ENCODE assay signal across 25 cellular contexts in the genomic region with DNA sequence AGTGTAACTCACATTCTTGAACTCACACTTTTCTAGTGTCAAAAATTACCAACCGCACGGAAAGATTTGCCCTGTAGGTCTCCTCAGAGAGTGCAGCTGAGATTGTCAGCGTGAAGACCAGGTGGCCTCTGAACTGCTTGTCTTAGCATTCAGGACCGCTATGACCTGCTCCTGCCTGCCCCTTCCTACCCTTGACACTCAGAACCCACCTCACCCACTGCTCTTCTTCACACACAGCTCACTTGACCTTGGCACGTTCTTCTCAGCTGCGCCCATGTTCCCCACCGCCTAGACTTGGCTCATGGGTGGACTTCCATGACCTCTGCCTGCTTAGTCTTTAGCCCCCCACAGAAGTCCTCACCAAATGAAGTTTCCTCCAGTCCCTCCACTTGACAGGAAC.
DNase-seq lines count a peak whose midpoint lies in the region; ATAC-seq and TF ChIP-seq lines count a peak whose summit lies in the region.
"Had no signal": no experiment of that assay in that cellular context is flagged by ENCODE, and none has a peak within 500 bp of the region (broad histone marks: within the 10 kb centered on the region; RNA-seq: fewer than 3 reads in every experiment).

No MANE protein-coding gene starts in this region.

- no peak for DNase-seq in H9
- DNase-seq in PC-9: no peak
- no peak for DNase-seq in iPS DF 6.9 (ENCODE audit: low read depth, low spot score)
- no peak for DNase-seq in type B pancreatic cell (ENCODE audit: extremely low spot score, unreplicated experiment)
- no peak for DNase-seq in UCSD-AML1 (lab: John Stamatoyannopoulos, UW; ENCODE audit: unreplicated experiment)
- DNase-seq in NCI-H345 (lab: John Stamatoyannopoulos, UW): no peak
- DNase-seq: CD4-positive, alpha-beta T cell; COR-L47; DMS 273 treated with DMSO at 0.1 percent for 48 hours; DND-41; GM23248; MM.1S; NCI-H1048; NCI-H1417 treated with DMSO at 0.1 percent for 48 hours; NCI-H187 treated with DMSO at 0.1 percent for 48 hours; NCI-H2227 treated with DMSO at 0.1 percent for 48 hours; NCI-H510A treated with DMSO at 0.1 percent for 48 hours; NCI-H748 treated with DMSO at 0.1 percent for 48 hours; SHP77 treated with DMSO at 0.1 percent for 48 hours had no signal

- H3K27me3 Mint-ChIP-seq in H9 (ENCODE audit: low read depth): peaks cover 12% of the 10 kb centered on the region
- H3K27me3 Mint-ChIP-seq in type B pancreatic cell: no peaks in the 10 kb centered on the region
- H3K27me3 Mint-ChIP-seq: CD4-positive, alpha-beta T cell had no signal

- H4K91ac ChIP-seq in H9 (ENCODE audit: insufficient read length, low read depth, low read length): no peak overlapping the region

- no peak for TF ChIP-seq CTCF in H9 (conservative IDR thresholded peaks at IDR 0.05)
- no peak for TF ChIP-seq CTCF in PC-9 (conservative IDR thresholded peaks at IDR 0.05)
- no peak for TF ChIP-seq CTCF in type B pancreatic cell (conservative IDR thresholded peaks at IDR 0.05)

- H3K27ac ChIP-seq in H9 (ENCODE audit: insufficient read length, low read depth, low read length) (peak overlapping the region; percentile 53), PC-9 (peak overlapping the region; percentile 63), iPS DF 6.9 (ENCODE audit: low read length) (peak overlapping the region; percentile 15)
- H3K27ac ChIP-seq: BLaER1, GM23248, RWPE1, SK-N-MC had no signal

- peak overlapping the region; percentile 61 for H3K18ac ChIP-seq in H9 (ENCODE audit: insufficient read length, low read depth, low read length)

- H3K36me3 Mint-ChIP-seq in H9 (ENCODE audit: insufficient read depth in 1 of 3, low read depth in 3 of 3): peaks cover 0 to 2% (median 0%) of the 10 kb centered on the region in 3 experiments; a peak in 2 of 7 replicates
- peaks cover 3% of the 10 kb centered on the region for H3K36me3 Mint-ChIP-seq in type B pancreatic cell

- H2BK5ac ChIP-seq in H9 (ENCODE audit: insufficient read length, low read length): peak overlapping the region; percentile 77

- H3K36me3 ChIP-seq in PC-9 (ENCODE audit: low read depth): no peaks in the 10 kb centered on the region
- no peaks in the 10 kb centered on the region for H3K36me3 ChIP-seq in iPS DF 6.9 (ENCODE audit: control insufficient read depth, insufficient read depth, low read length)
- H3K36me3 ChIP-seq: BLaER1 had no signal

- H3K4me3 Mint-ChIP-seq in H9 (peak overlapping the region in 1 of 2 experiments; percentile 10; a peak in 1 of 5 replicates), type B pancreatic cell (no peak overlapping the region)
- H3K4me3 Mint-ChIP-seq: CD4-positive, alpha-beta T cell had no signal

- intact Hi-C loops in PC-9 (cut with micrococcal nuclease; ENCODE audit: unreplicated experiment): no loop called here

- no peaks in the 10 kb centered on the region; the same call in 1 of the 2 replicates for H3K27me3 ChIP-seq in H9 (ENCODE audit: insufficient read depth, low read length)
- no peaks in the 10 kb centered on the region for H3K27me3 ChIP-seq in PC-9 (ENCODE audit: insufficient read depth, low read depth)
- H3K27me3 ChIP-seq in iPS DF 6.9 (ENCODE audit: control insufficient read depth, insufficient read depth, low read length): no peaks in the 10 kb centered on the region
- H3K27me3 ChIP-seq: BLaER1 had no signal

- H2AFZ ChIP-seq in H9 (ENCODE audit: low read length): no peak overlapping the region
- H2AFZ ChIP-seq in PC-9: no peak overlapping the region
- H2AFZ ChIP-seq: GM23248 had no signal

- H2AK5ac ChIP-seq in H9 (ENCODE audit: insufficient read length, low read length): no peak overlapping the region

- H3K9me3 Mint-ChIP-seq in H9 (no peaks in the 10 kb centered on the region), type B pancreatic cell (peaks cover 13% of the 10 kb centered on the region)
- H3K9me3 Mint-ChIP-seq: CD4-positive, alpha-beta T cell had no signal

- CTCF ChIA-PET in PC-9 (lab: Charles Lee): no interaction called here

- no peak overlapping the region for H2BK20ac ChIP-seq in H9 (ENCODE audit: low read depth, low read length, poor library complexity, severe bottlenecking)

- H3K4me1 ChIP-seq in H9 (ENCODE audit: insufficient read depth, low read length): peaks cover 55% of the 10 kb centered on the region
- peaks cover 59% of the 10 kb centered on the region for H3K4me1 ChIP-seq in PC-9 (replicated peaks; ENCODE audit: insufficient read depth)
- peaks cover 37% of the 10 kb centered on the region for H3K4me1 ChIP-seq in iPS DF 6.9 (ENCODE audit: control insufficient read depth, insufficient read depth, low read length)
- H3K4me1 ChIP-seq: BLaER1 had no signal

- no peak overlapping the region for H3T11ph ChIP-seq in H9 (ENCODE audit: low read length)

- H3K4me3 ChIP-seq in PC-9: no peak overlapping the region
- H3K4me3 ChIP-seq in iPS DF 6.9 (ENCODE audit: low read length): no peak overlapping the region
- H3K4me3 ChIP-seq: BLaER1, GM12878, GM23248, SK-N-MC had no signal

- H3K23me2 ChIP-seq in H9 (ENCODE audit: insufficient read length, low read depth, low read length, poor library complexity, severe bottlenecking): no peaks in the 10 kb centered on the region

- POLR2A ChIA-PET in PC-9 (lab: Charles Lee; ENCODE audit: unreplicated experiment): no interaction called here

- H3K9me3 ChIP-seq in H9 (ENCODE audit: control insufficient read depth, low read depth, low read length) (no peaks in the 10 kb centered on the region), PC-9 (ENCODE audit: insufficient read depth, low read depth) (no peaks in the 10 kb centered on the region), iPS DF 6.9 (ENCODE audit: control insufficient read depth, insufficient read depth, low read length) (no peaks in the 10 kb centered on the region)
- H3K9me3 ChIP-seq: BLaER1 had no signal

- H3K9me2 ChIP-seq in PC-9 (ENCODE audit: insufficient read depth): no peaks in the 10 kb centered on the region

- H3K27ac Mint-ChIP-seq in H9: peak overlapping the region; percentile 95 to 99 (median 98)
- H3K27ac Mint-ChIP-seq in type B pancreatic cell: peak overlapping the region; percentile 7
- H3K27ac Mint-ChIP-seq: CD4-positive, alpha-beta T cell had no signal

- no peak overlapping the region for H4K5ac ChIP-seq in H9 (ENCODE audit: insufficient read length, low read depth, low read length)

- H3K23ac ChIP-seq in H9 (ENCODE audit: insufficient read length, low read depth, low read length): no peak overlapping the region

- BruUV-seq in PC-9 (replicated peaks; lab: Mats Ljungman, UMichigan): no TSS peak

- no peak for ATAC-seq in GM18498 (IDR thresholded peaks at IDR 0.05; ENCODE audit: unreplicated experiment)
- ATAC-seq: GM12878, HCT116 had no signal

- no CpG with 5 or more reads among the region's 7 CpGs for WGBS in H9 (ENCODE audit: extremely low coverage, insufficient read length, low lambda C conversion rate)
- no CpG with 5 or more reads among the region's 7 CpGs for WGBS in iPS DF 6.9 (ENCODE audit: insufficient coverage, insufficient read length)

- no peak overlapping the region for H2BK15ac ChIP-seq in H9 (ENCODE audit: low read depth, low read length)

- no peaks in the 10 kb centered on the region for H3K79me2 ChIP-seq in H9 (ENCODE audit: insufficient read depth, low read length)
- H3K79me2 ChIP-seq in PC-9 (ENCODE audit: low read depth): no peaks in the 10 kb centered on the region

- H3F3A ChIP-seq in PC-9 (ENCODE audit: insufficient read depth, low read depth): peaks cover 30% of the 10 kb centered on the region; the same call in 1 of the 2 replicates

- no peak overlapping the region for H2BK120ac ChIP-seq in H9 (ENCODE audit: low read depth, low read length, poor library complexity, severe bottlenecking)

- no peak overlapping the region for H3K56ac ChIP-seq in H9 (ENCODE audit: insufficient read length, low read depth, low read length)

- no peaks in the 10 kb centered on the region for H3K79me1 ChIP-seq in H9 (ENCODE audit: insufficient read depth, low read depth, low read length, poor library complexity, severe bottlenecking)

- H4K20me1 ChIP-seq in H9 (ENCODE audit: control insufficient read depth, insufficient read depth, insufficient read length) (no peaks in the 10 kb centered on the region), PC-9 (ENCODE audit: insufficient read depth) (no peaks in the 10 kb centered on the region)
- H4K20me1 ChIP-seq: BLaER1 had no signal

- H3K4ac ChIP-seq in H9 (ENCODE audit: low read depth, low read length): no peak overlapping the region

- H3K4me1 Mint-ChIP-seq in H9 (peaks cover 88 to 92% of the 10 kb centered on the region in 2 experiments), type B pancreatic cell (ENCODE audit: unreplicated experiment) (peaks cover 42% of the 10 kb centered on the region)

- H4K8ac ChIP-seq in H9 (replicated peaks; ENCODE audit: insufficient read length, low read depth, low read length): no peak overlapping the region

- H2BK12ac ChIP-seq in H9 (ENCODE audit: insufficient read length, low read depth, low read length): peak overlapping the region; percentile 66

- H3K4me2 ChIP-seq in H9 (ENCODE audit: insufficient read depth, insufficient read length, low read length) (no peak overlapping the region), PC-9 (peak overlapping the region; percentile 29)
- H3K4me2 ChIP-seq: BLaER1 had no signal

- H3K9ac ChIP-seq in H9 (ENCODE audit: extremely low read depth, insufficient read length, low read length): no peak overlapping the region
- H3K9ac ChIP-seq: BLaER1, GM23248 had no signal

- peak overlapping the region; percentile 64 for H3K14ac ChIP-seq in H9 (ENCODE audit: insufficient read depth, low read length)
